8 cellular contexts compared by ENCODE assay signal in the genomic region with DNA sequence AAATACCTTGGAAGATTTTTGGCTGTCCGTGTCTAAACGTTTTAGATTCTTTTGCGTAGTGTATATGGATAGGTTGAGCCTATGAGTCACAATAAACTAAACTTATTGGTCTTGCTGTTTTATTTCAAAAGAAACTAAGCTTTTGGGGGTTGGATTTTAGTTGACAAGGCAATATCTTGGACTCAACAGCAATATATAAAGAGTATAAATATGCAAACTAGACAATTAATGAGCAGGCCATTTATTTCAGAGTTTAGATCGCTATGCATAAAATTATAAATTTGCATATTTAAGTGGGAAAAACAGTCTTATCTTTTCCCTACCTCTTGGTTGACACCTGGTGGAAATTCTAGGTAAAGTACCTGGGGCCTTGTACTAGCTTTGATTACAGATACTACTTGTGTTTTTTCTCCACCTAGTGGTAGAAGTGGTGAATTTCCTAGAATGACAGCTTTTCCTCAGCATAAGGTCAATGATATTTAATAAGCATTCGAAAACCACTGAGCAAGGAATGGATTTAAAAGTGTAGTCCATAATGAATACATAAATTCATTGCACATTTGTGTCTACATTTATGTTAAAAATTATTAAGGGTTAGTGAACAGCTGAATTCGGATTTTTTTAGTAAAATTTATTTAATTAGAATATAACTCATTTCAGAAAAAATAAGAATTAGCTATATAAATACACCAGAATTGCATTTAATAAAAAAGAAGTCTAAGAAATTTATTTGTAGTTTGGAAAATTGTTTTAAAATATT. TPM values are rescaled to one million over a fixed set of nuclear protein-coding genes. Genes with fewer than 3 reads are reported as not detected.
DNase-seq lines count a peak whose midpoint lies in the region; ATAC-seq and TF ChIP-seq lines count a peak whose summit lies in the region.

No MANE protein-coding gene starts in this region.

- H3K27me3 Mint-ChIP-seq in activated T-cell treated with anti-CD3 and anti-CD28 coated beads, Interleukin-2, amount 50 U/mL, for 4 hours (ENCODE audit: low read depth), result no peaks in the 10 kb centered on the region

- H3K4me3 ChIP-seq in foreskin fibroblast (ENCODE audit: low read depth in 1 of 2, low read length in 2 of 2), result peak overlapping the region; percentile 74 to 77

- H3K36me3 Mint-ChIP-seq in activated T-cell treated with anti-CD3 and anti-CD28 coated beads, Interleukin-2, amount 50 U/mL, for 4 hours (ENCODE audit: insufficient read depth), result no peaks in the 10 kb centered on the region

- ATAC-seq in GM18517 (IDR thresholded peaks at IDR 0.05; ENCODE audit: unreplicated experiment), result peak; percentile 25
- ATAC-seq in HG03571 (IDR thresholded peaks at IDR 0.05; ENCODE audit: unreplicated experiment), result peak; percentile 14
- ATAC-seq in activated T-cell treated with anti-CD3 and anti-CD28 coated beads, Interleukin-2, amount 50 U/mL, for 4 hours, result no peak
- ATAC-seq in GM19397 (IDR thresholded peaks at IDR 0.05; ENCODE audit: unreplicated experiment), result no peak

- peak; percentile 91 for TF ChIP-seq CTCF in foreskin fibroblast (IDR thresholded peaks at IDR 0.05; ENCODE audit: low read depth, low read length)

- DNase-seq in CD1c-positive myeloid dendritic cell (ENCODE audit: extremely low spot score) (peak; percentile 90), NCI-H510A treated with DMSO at 0.1 percent for 48 hours (lab: John Stamatoyannopoulos, UW) (peak; percentile 81), foreskin fibroblast (peak; percentile 74 to 91), non-pigmented ciliary epithelial cell (ENCODE audit: low read depth) (peak; percentile 83)
- DNase-seq in activated T-cell treated with anti-CD3 and anti-CD28 coated beads, Interleukin-2, amount 50 U/mL, for 4 hours, result no peak

- peaks cover 19% of the 10 kb centered on the region for H3K4me1 Mint-ChIP-seq in activated T-cell treated with anti-CD3 and anti-CD28 coated beads, Interleukin-2, amount 50 U/mL, for 4 hours (ENCODE audit: low read depth)

- peak overlapping the region; percentile 91 for H3K4me3 Mint-ChIP-seq in activated T-cell treated with anti-CD3 and anti-CD28 coated beads, Interleukin-2, amount 50 U/mL, for 4 hours

- peaks cover 4% of the 10 kb centered on the region for H3K9me3 Mint-ChIP-seq in activated T-cell treated with anti-CD3 and anti-CD28 coated beads, Interleukin-2, amount 50 U/mL, for 4 hours

RNA-seq across cellular contexts. Expression of gene ARRDC3, which starts 1.7 kb away (rescaled TPM):
- 10 to 100 TPM; 14.5 to 30.2 (median 24.1) TPM for total RNA-seq in activated T-cell treated with anti-CD3 and anti-CD28 coated beads, Interleukin-2, amount 50 U/mL, for 4 hours

Comparison
In these comparisons a context has a peak if more than half of its experiments do, and no peak if none do; other contexts are left out.
1. ATAC-seq: peak in GM18517 (single experiment) and HG03571 (single experiment); none in activated T-cell treated with anti-CD3 and anti-CD28 coated beads, Interleukin-2, amount 50 U/mL, for 4 hours (0 of 2) and GM19397 (single experiment).